ENCODE assay signal across 28 cellular contexts in genomic region chr1:153908071-153908470, GRCh38.
"Had no signal": no experiment of that assay in that cellular context is flagged by ENCODE, and none has a peak within 500 bp of the region (broad histone marks: within the 10 kb centered on the region; RNA-seq: fewer than 3 reads in every experiment).

No MANE protein-coding gene starts in this region.

- H3K4me1 Mint-ChIP-seq: nephron progenitor cell had no signal

- H3K9ac ChIP-seq: parathyroid adenoma had no signal

- H3K27ac Mint-ChIP-seq: mesothelial cell of epicardium; nephron progenitor cell; progenitor cell of endocrine pancreas; stimulated activated naive B cell treated with anti-CD40 and anti-IgM and Interleukin-4, amounts not matched to agents 10 μg/mL and 1 μg/mL and 100 μg/mL, for 72 hours; type B pancreatic cell had no signal

- DNase-seq: cerebellar nuclear complex; dermis blood vessel endothelial cell; effector memory CD4-positive, alpha-beta T cell; foreskin keratinocyte; heart left ventricle; kidney; left cardiac atrium; left lung; mesenchymal stem cell; naive thymus-derived CD4-positive, alpha-beta T cell; nephron progenitor cell; occipital lobe; right lobe of liver; small intestine; stimulated activated CD4-positive, alpha-beta T cell treated with anti-CD3 and anti-CD28 coated beads, Interleukin-15, amount 100 ng/mL, for 24 hours; stimulated activated CD4-positive, alpha-beta T cell treated with anti-CD3 and anti-CD28 coated beads, Interleukin-2, amount 100 ng/mL, for 48 hours; stimulated activated naive B cell treated with anti-CD40 and anti-IgM and Interleukin-4, amounts not matched to agents 10 μg/mL and 1 μg/mL and 100 μg/mL, for 72 hours; stomach; thyroid gland had no signal

- FAIRE-seq: colon, endothelial cell of umbilical vein, kidney, small intestine had no signal

- H3K4me2 ChIP-seq: hepatocyte had no signal

- H3K9me3 ChIP-seq: esophagus muscularis mucosa, gastroesophageal sphincter, heart left ventricle, left lung, right lobe of liver, stomach, thyroid gland had no signal

- H3K27me3 Mint-ChIP-seq: naive thymus-derived CD4-positive, alpha-beta T cell; progenitor cell of endocrine pancreas; stimulated activated naive B cell treated with anti-CD40 and anti-IgM and Interleukin-4, amounts not matched to agents 10 μg/mL and 1 μg/mL and 100 μg/mL, for 72 hours; type B pancreatic cell had no signal

- ATAC-seq: foreskin keratinocyte; gastroesophageal sphincter; heart left ventricle; left cardiac atrium; left lung; naive thymus-derived CD4-positive, alpha-beta T cell; right lobe of liver; stimulated activated naive B cell treated with anti-CD40 and anti-IgM and Interleukin-4, amounts not matched to agents 10 μg/mL and 1 μg/mL and 100 μg/mL, for 72 hours had no signal

- H3K9me3 Mint-ChIP-seq: naive thymus-derived CD4-positive, alpha-beta T cell; type B pancreatic cell had no signal

- H3K27me3 ChIP-seq: esophagus muscularis mucosa, foreskin keratinocyte, gastroesophageal sphincter, heart left ventricle, hepatocyte, left lung, right lobe of liver, stomach, thyroid gland had no signal

- H3K36me3 ChIP-seq: right lobe of liver had no signal

- H3K4me3 ChIP-seq: esophagus muscularis mucosa, gastroesophageal sphincter, heart left ventricle, hepatocyte, left lung, right lobe of liver, stomach, thyroid gland had no signal

- H3K4me1 ChIP-seq: foreskin keratinocyte, parathyroid adenoma had no signal

- H2AFZ ChIP-seq: hepatocyte, parathyroid adenoma had no signal

- H3K27ac ChIP-seq: esophagus muscularis mucosa, foreskin keratinocyte, gastroesophageal sphincter, heart left ventricle, hepatocyte, left lung, parathyroid adenoma, right lobe of liver, stomach, thyroid gland had no signal

- H3K4me3 Mint-ChIP-seq: mesothelial cell of epicardium; naive thymus-derived CD4-positive, alpha-beta T cell; nephron progenitor cell; stimulated activated naive B cell treated with anti-CD40 and anti-IgM and Interleukin-4, amounts not matched to agents 10 μg/mL and 1 μg/mL and 100 μg/mL, for 72 hours; type B pancreatic cell had no signal
